Comparison of ENCODE assay signal across 10 cellular contexts in the genomic region with DNA sequence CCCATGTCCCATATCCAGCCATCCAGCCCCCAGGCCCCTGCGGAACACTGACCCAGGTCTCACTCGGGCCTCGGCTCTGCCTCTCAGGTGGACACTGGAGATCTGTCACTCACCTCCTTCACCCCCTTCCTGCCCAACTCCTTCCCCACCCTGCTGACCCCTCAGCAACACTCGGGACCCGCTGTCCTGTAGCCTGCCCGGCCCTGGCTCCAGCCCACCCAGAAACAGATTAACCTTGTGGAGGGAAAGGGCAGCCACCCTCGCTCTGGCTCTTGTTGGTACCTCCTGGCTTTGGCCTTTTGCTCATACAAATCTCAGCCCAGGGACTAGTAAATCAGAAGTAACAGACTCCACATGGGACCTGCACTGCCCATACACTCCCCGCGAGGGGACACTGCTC. TPM values are rescaled to one million over a fixed set of nuclear protein-coding genes. Genes with fewer than 3 reads are reported as not detected.
"Had no signal": no experiment of that assay in that cellular context is flagged by ENCODE, and none has a peak within 500 bp of the region (broad histone marks: within the 10 kb centered on the region; RNA-seq: fewer than 3 reads in every experiment).

No MANE protein-coding gene starts in this region.

- H3K27ac Mint-ChIP-seq: HFFc6 had no signal

- H3K27ac ChIP-seq: GM23248 had no signal

- ATAC-seq: HCT116, K562 had no signal

- H3K4me3 Mint-ChIP-seq: HFFc6 had no signal

- DNase-seq: GM23248, GOT3, H7, HFFc6, IMR-90, KG1 had no signal

- H3K9me3 Mint-ChIP-seq: HFFc6 had no signal

- FAIRE-seq: K562 had no signal

RNA-seq across cellular contexts. Expression of gene PRLH, which starts 29.8 kb away (rescaled TPM):
- total RNA-seq: GM23248, H4, H7, HFFc6, HT-29, IMR-90, K562 had no signal

RNA-seq across cellular contexts. Expression of gene RAB17, which starts 53.9 kb away (rescaled TPM):
- total RNA-seq: H4, IMR-90 had no signal
